Comparison of ENCODE assay signal across 24 cellular contexts in the genomic region with DNA sequence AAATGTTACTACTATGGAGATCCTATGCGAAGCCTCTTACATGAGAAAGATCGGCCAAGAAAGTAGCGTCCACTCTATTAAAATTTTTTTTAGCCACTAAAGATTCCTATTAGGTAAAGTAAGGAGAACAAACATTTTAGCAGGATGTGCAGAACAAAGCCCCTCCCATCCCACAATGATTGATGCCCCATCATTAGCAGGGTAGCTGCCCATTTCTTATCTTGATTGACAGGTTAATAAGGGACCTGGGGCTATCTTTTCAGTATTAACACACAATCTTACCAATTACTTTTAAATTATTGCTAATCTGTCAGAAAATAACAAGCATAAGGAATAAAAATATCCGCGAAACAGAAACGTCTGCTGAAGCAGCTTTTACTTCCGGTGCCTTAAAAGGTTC. TPM values are rescaled to one million over a fixed set of nuclear protein-coding genes. Genes with fewer than 3 reads are reported as not detected.
DNase-seq lines count a peak whose midpoint lies in the region; TF ChIP-seq lines count a peak whose summit lies in the region.
"Had no signal": no experiment of that assay in that cellular context is flagged by ENCODE, and none has a peak within 500 bp of the region (broad histone marks: within the 10 kb centered on the region; RNA-seq: fewer than 3 reads in every experiment).

No MANE protein-coding gene starts in this region.

- H3K4me3 ChIP-seq in A673 (ENCODE audit: low read depth, low read length, poor library complexity, severe bottlenecking) (peak overlapping the region; percentile 55), HEK293 (ENCODE audit: low read depth, low read length) (no peak overlapping the region), endodermal cell (ENCODE audit: low read length) (peak overlapping the region; percentile 91), neuron (ENCODE audit: low read length) (peak overlapping the region; percentile 20)
- H3K4me3 ChIP-seq: vagina had no signal

- H3K9me3 Mint-ChIP-seq in endodermal cell: no peaks in the 10 kb centered on the region
- H3K9me3 Mint-ChIP-seq in activated T-cell treated with anti-CD3 and anti-CD28 coated beads, Interleukin-2, amount 50 U/mL, for 24 hours: no peaks in the 10 kb centered on the region
- H3K9me3 Mint-ChIP-seq: activated naive CD8-positive, alpha-beta T cell treated with anti-CD3 and anti-CD28 coated beads, Interleukin-2, amount 10 ng/mL, durations not matched to agents 7 days and 5 days; activated T-cell treated with anti-CD3 and anti-CD28 coated beads, Interleukin-2, amount 50 U/mL, for 72 hours; stimulated activated naive CD8-positive, alpha-beta T cell treated with anti-CD3 and anti-CD28 coated beads, Interleukin-15, amount 100 ng/mL, for 72 hours had no signal

- H3K27ac Mint-ChIP-seq in endodermal cell: no peak overlapping the region
- no peak overlapping the region for H3K27ac Mint-ChIP-seq in activated T-cell treated with anti-CD3 and anti-CD28 coated beads, Interleukin-2, amount 50 U/mL, for 24 hours
- H3K27ac Mint-ChIP-seq: activated CD8-positive, alpha-beta T cell treated with anti-CD3 and anti-CD28 coated beads, Interleukin-2, amount 10 ng/mL, durations not matched to agents 7 days and 5 days; activated naive CD8-positive, alpha-beta T cell treated with anti-CD3 and anti-CD28 coated beads, Interleukin-2, amount 10 ng/mL, durations not matched to agents 7 days and 5 days; activated T-cell treated with anti-CD3 and anti-CD28 coated beads, Interleukin-2, amount 50 U/mL, for 72 hours; stimulated activated naive CD8-positive, alpha-beta T cell treated with anti-CD3 and anti-CD28 coated beads, Interleukin-15, amount 100 ng/mL, for 72 hours had no signal

- H3K4me3 Mint-ChIP-seq in endodermal cell: peak overlapping the region; percentile 94
- no peak overlapping the region for H3K4me3 Mint-ChIP-seq in activated T-cell treated with anti-CD3 and anti-CD28 coated beads, Interleukin-2, amount 50 U/mL, for 24 hours
- H3K4me3 Mint-ChIP-seq: activated CD8-positive, alpha-beta T cell treated with anti-CD3 and anti-CD28 coated beads, Interleukin-2, amount 10 ng/mL, durations not matched to agents 7 days and 5 days; activated naive CD8-positive, alpha-beta T cell treated with anti-CD3 and anti-CD28 coated beads, Interleukin-2, amount 10 ng/mL, durations not matched to agents 7 days and 5 days; stimulated activated naive CD8-positive, alpha-beta T cell treated with anti-CD3 and anti-CD28 coated beads, Interleukin-15, amount 100 ng/mL, for 72 hours had no signal

- no peaks in the 10 kb centered on the region for H3K27me3 Mint-ChIP-seq in endodermal cell (ENCODE audit: insufficient read depth)
- H3K27me3 Mint-ChIP-seq in activated T-cell treated with anti-CD3 and anti-CD28 coated beads, Interleukin-2, amount 50 U/mL, for 24 hours: peaks cover 50% of the 10 kb centered on the region

- no TSS peak for BruUV-seq in A673 (replicated peaks; lab: Mats Ljungman, UMichigan)

- peak overlapping the region; percentile 56 for H2AFZ ChIP-seq in neuron (ENCODE audit: low read depth, low read length)

- H3K9ac ChIP-seq in endodermal cell (ENCODE audit: extremely low read depth, low read length, poor library complexity, severe bottlenecking): no peak overlapping the region

- WGBS in endodermal cell (ENCODE audit: insufficient coverage in 1 of 2, insufficient read length in 1 of 2), 2 experiments: 14 to 30% methylated on average over 2 to 7 of the region's 7 CpGs

- H3K4me1 Mint-ChIP-seq in endodermal cell: peaks cover 22% of the 10 kb centered on the region
- peaks cover 15% of the 10 kb centered on the region for H3K4me1 Mint-ChIP-seq in activated T-cell treated with anti-CD3 and anti-CD28 coated beads, Interleukin-2, amount 50 U/mL, for 24 hours (ENCODE audit: low read depth)

- H3K36me3 ChIP-seq in A673 (ENCODE audit: insufficient read depth, low read length, poor library complexity, severe bottlenecking) (peaks cover 4% of the 10 kb centered on the region), HEK293 (ENCODE audit: control insufficient read depth in 2 of 2, insufficient read depth in 1 of 2, low read length in 2 of 2) (peaks cover 0 to 6% of the 10 kb centered on the region in 2 experiments; a peak in 1 of 3 replicates), endodermal cell (ENCODE audit: control insufficient read depth, insufficient read depth, low read length) (peaks cover 16% of the 10 kb centered on the region), neuron (ENCODE audit: insufficient read depth, low read length) (no peaks in the 10 kb centered on the region)
- H3K36me3 ChIP-seq: vagina had no signal

- peaks cover 32% of the 10 kb centered on the region for H3K36me3 Mint-ChIP-seq in endodermal cell (ENCODE audit: low read depth)
- H3K36me3 Mint-ChIP-seq in activated T-cell treated with anti-CD3 and anti-CD28 coated beads, Interleukin-2, amount 50 U/mL, for 24 hours (ENCODE audit: low read depth): no peaks in the 10 kb centered on the region
- H3K36me3 Mint-ChIP-seq: activated naive CD8-positive, alpha-beta T cell treated with anti-CD3 and anti-CD28 coated beads, Interleukin-2, amount 10 ng/mL, durations not matched to agents 7 days and 5 days had no signal

- H3K27me3 ChIP-seq in A673 (replicated peaks; ENCODE audit: insufficient read depth, low read depth, low read length, poor library complexity) (no peaks in the 10 kb centered on the region), endodermal cell (ENCODE audit: control insufficient read depth, insufficient read depth, low read length, poor library complexity, severe bottlenecking) (no peaks in the 10 kb centered on the region), neuron (ENCODE audit: insufficient read depth, low read length) (peaks cover 19% of the 10 kb centered on the region)
- H3K27me3 ChIP-seq: vagina had no signal

- H3K4me1 ChIP-seq in A673 (ENCODE audit: insufficient read depth, low read length, poor library complexity, severe bottlenecking) (peaks cover 34% of the 10 kb centered on the region), HEK293 (ENCODE audit: control insufficient read depth, insufficient read depth, low read length) (peaks cover 3% of the 10 kb centered on the region), endodermal cell (ENCODE audit: control insufficient read depth, insufficient read depth, low read length) (peaks cover 10% of the 10 kb centered on the region), neuron (ENCODE audit: insufficient read depth, low read length) (peaks cover 14% of the 10 kb centered on the region)

- DNase-seq in A673 (ENCODE audit: low spot score) (peak; percentile 30), endodermal cell (no peak), NCI-H345 (lab: John Stamatoyannopoulos, UW) (no peak), middle frontal gyrus (ENCODE audit: extremely low spot score, low spot score) (no peak), activated gamma-delta T cell (lab: John Stamatoyannopoulos, UW) (no peak)
- DNase-seq in activated T-cell treated with anti-CD3 and anti-CD28 coated beads, Interleukin-2, amount 50 U/mL, for 24 hours: no peak
- DNase-seq: activated CD8-positive, alpha-beta T cell treated with anti-CD3 and anti-CD28 coated beads, Interleukin-2, amount 10 ng/mL, durations not matched to agents 7 days and 5 days; activated naive CD8-positive, alpha-beta T cell treated with anti-CD3 and anti-CD28 coated beads, Interleukin-2, amount 10 ng/mL, durations not matched to agents 7 days and 5 days; activated T-cell treated with anti-CD3 and anti-CD28 coated beads, Interleukin-2, amount 50 U/mL, for 72 hours; caudate nucleus; effector CD8-positive, alpha-beta T cell; GDM1; heart right ventricle; NCI-H187 treated with DMSO at 0.1 percent for 48 hours; NCI-H510A; Right ventricle myocardium superior; stimulated activated naive CD8-positive, alpha-beta T cell treated with anti-CD3 and anti-CD28 coated beads, Interleukin-15, amount 100 ng/mL, for 72 hours had no signal

- intact Hi-C loops in A673 (cut with micrococcal nuclease; ENCODE audit: unreplicated experiment): loop anchor here (5.0 to 10.0 kb wide), 3 partner anchors 788 to 1000 kb away; no protein-coding TSS in a partner anchor

- CTCF ChIA-PET in A673 (lab: Charles Lee): interaction anchor here (0.6 to 1.8 kb wide), 6 partner anchors 24 to 1142 kb away, joined by 3 to 12 read pairs (median 4); a partner anchor contains a TSS
- CTCF ChIA-PET in HEK293 (lab: Yijun Ruan, JAX): interaction anchor here (0.6 to 4.2 kb wide), 10 partner anchors 28 to 1244 kb away, joined by 3 to 55 read pairs (median 3); no protein-coding TSS in a partner anchor

- no peaks in the 10 kb centered on the region for H3K9me3 ChIP-seq in A673 (ENCODE audit: low read depth, low read length, poor library complexity, severe bottlenecking)
- H3K9me3 ChIP-seq in HEK293 (ENCODE audit: control insufficient read depth, insufficient read depth, low read depth, low read length): no peaks in the 10 kb centered on the region
- H3K9me3 ChIP-seq in endodermal cell (ENCODE audit: control insufficient read depth, low read length): no peaks in the 10 kb centered on the region
- peaks cover 5% of the 10 kb centered on the region for H3K9me3 ChIP-seq in neuron (ENCODE audit: low read length)
- H3K9me3 ChIP-seq: heart right ventricle, vagina had no signal

- POLR2A ChIA-PET in A673 (lab: Charles Lee; ENCODE audit: low non-redundant PET) (no interaction called here), HEK293 (lab: Yijun Ruan, JAX) (no interaction called here)

- TF ChIP-seq CTCF in A673 (conservative IDR thresholded peaks at IDR 0.05; ENCODE audit: low read depth, low read length) (no peak), HEK293 (tag by site-specific recombination; IDR thresholded peaks at IDR 0.05) (no peak), endodermal cell (conservative IDR thresholded peaks at IDR 0.05) (no peak)

- peak overlapping the region; percentile 37 for H3K27ac ChIP-seq in A673 (ENCODE audit: low read depth, low read length, poor library complexity, severe bottlenecking)
- H3K27ac ChIP-seq in HEK293 (ENCODE audit: extremely low read depth, low read depth, low read length): no peak overlapping the region
- H3K27ac ChIP-seq in endodermal cell (ENCODE audit: low read depth, low read length): no peak overlapping the region
- H3K27ac ChIP-seq: heart right ventricle, vagina had no signal

TF ChIP-seq in HEK293, 187 proteins besides CTCF, POLR2A, EP300 and RAD21 (continues in another document):
- TF ChIP-seq SP7 (tag by site-specific recombination; IDR thresholded peaks at IDR 0.05): peak; percentile 86
- peak; percentile 12; the same call in 1 of the 2 replicates for TF ChIP-seq SP2 (tag by site-specific recombination; IDR thresholded peaks at IDR 0.05)
- TF ChIP-seq ZNF2 (tag by site-specific recombination; IDR thresholded peaks at IDR 0.05): no peak
- TF ChIP-seq BCL11B (tag by site-specific recombination; IDR thresholded peaks at IDR 0.05; ENCODE audit: low read depth): no peak
- no peak for TF ChIP-seq ZNF768 (tag by site-specific recombination; IDR thresholded peaks at IDR 0.05)
- no peak for TF ChIP-seq KLF8 (tag by site-specific recombination; IDR thresholded peaks at IDR 0.05)

RNA-seq across cellular contexts. Expression of a gene that starts 5.2 kb away (rescaled TPM):
- total RNA-seq in A673 (2021) (49.9 and 50.5 TPM in 2 replicates), endodermal cell (100 to 1,000 TPM; 133 to 189 TPM)
- polyA plus RNA-seq in endodermal cell (2013, experiment 1 of 2): 14.0 TPM
- polyA plus RNA-seq in endodermal cell (2013, experiment 2 of 2): 18.3 TPM

RNA-seq across cellular contexts. Expression of a gene that starts 31.8 kb away (rescaled TPM):
- total RNA-seq in A673 (2021) (not detected in 2 replicates), endodermal cell (under 1 TPM; 0.22 to 0.29 TPM)
- polyA plus RNA-seq in endodermal cell (2013, experiment 1 of 2): 0.36 TPM
- not detected for polyA plus RNA-seq in endodermal cell (2013, experiment 2 of 2)
- total RNA-seq: activated CD8-positive, alpha-beta T cell treated with anti-CD3 and anti-CD28 coated beads, Interleukin-2, amount 10 ng/mL, durations not matched to agents 7 days and 5 days; activated naive CD8-positive, alpha-beta T cell treated with anti-CD3 and anti-CD28 coated beads, Interleukin-2, amount 10 ng/mL, durations not matched to agents 7 days and 5 days; activated T-cell treated with anti-CD3 and anti-CD28 coated beads, Interleukin-2, amount 50 U/mL, for 72 hours; heart right ventricle; kidney epithelial cell; mucosa of gallbladder; posterior vena cava; Right ventricle myocardium superior; T-helper 1 cell treated with Interleukin-12 subunit alpha and Interleukin-12 subunit beta and Interleukin-4 antibody, amounts not matched to agents 30 ng/mL and 1 ng/mL, for 36 hours; vagina had no signal
